Comparison of ENCODE assay signal across 10 cellular contexts in the genomic region with DNA sequence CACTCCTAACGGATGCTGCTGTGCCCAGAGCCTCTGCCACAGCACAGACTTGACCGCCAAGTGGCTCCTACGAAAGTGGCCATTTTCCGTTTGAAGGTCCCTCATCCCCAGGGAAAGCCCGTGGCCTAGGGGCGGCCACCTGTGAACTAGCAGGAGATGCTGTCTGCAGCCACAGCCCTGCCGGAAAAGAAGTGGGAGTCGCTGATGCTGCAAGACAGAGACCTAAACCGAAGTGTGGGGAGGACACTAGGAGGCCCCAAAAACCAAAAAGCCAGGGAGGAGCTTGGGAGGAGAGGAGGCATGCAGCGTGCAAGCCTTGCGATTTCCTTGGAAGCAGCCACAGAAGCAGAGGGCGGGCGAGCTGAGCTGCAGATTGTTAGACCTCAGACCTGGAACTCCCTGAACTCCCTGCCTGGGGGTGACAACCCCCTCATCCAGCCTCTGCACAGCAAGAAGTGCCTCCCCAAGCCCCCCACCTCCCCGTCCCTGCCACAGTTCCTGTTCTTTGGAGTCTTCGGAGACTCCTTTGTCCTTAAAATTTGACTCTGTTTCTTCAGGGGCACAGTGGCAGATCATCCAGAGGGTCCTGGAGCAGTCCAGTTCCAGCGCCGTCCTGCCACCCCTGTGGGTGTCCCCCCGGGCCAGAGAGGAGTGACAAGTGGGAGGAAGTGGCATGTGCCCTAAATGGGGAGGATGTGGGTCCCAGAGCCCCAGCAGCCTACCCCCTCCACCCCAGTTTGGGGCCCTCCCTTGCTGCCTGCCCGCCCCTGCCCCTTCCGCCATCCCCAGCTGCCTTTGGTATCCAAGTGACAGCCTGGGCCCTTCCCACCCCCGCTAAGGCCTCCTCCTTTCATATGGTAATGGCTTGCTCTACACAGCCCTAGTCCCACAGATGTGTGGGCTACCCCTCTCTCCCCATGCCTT. TPM values are rescaled to one million over a fixed set of nuclear protein-coding genes. Genes with fewer than 3 reads are reported as not detected.
DNase-seq lines count a peak whose midpoint lies in the region; ATAC-seq, FAIRE-seq and TF ChIP-seq lines count a peak whose summit lies in the region.
"Had no signal": no experiment of that assay in that cellular context is flagged by ENCODE, and none has a peak within 500 bp of the region (broad histone marks: within the 10 kb centered on the region; RNA-seq: fewer than 3 reads in every experiment).

No MANE protein-coding gene starts in this region.

- ATAC-seq in activated T-cell treated with anti-CD3 and anti-CD28 coated beads, Interleukin-2, amount 50 U/mL, for 4 hours = peak; percentile 23 to 32
- peak; percentile 4 to 15 (median 8) for ATAC-seq in pancreas

- H3K9me3 Mint-ChIP-seq in activated T-cell treated with anti-CD3 and anti-CD28 coated beads, Interleukin-2, amount 50 U/mL, for 4 hours = no peaks in the 10 kb centered on the region
- H3K9me3 Mint-ChIP-seq in activated T-helper 2 cell treated with anti-CD3 and anti-CD28 coated beads, Interferon-gamma antibody, Interleukin-2, Interleukin-4, amounts not matched to agents 10 μg/mL and 5 μg/mL and 100 μg/mL, durations not matched to agents 14 hours and 24 hours and 36 hours = no peaks in the 10 kb centered on the region
- H3K9me3 Mint-ChIP-seq: stimulated activated naive CD8-positive, alpha-beta T cell treated with anti-CD3 and anti-CD28 coated beads, Interleukin-15, Interleukin-2, amounts not matched to agents 100 ng/mL and 50 ng/mL, for 24 hours had no signal

- no peak overlapping the region for H3K4me3 Mint-ChIP-seq in activated T-cell treated with anti-CD3 and anti-CD28 coated beads, Interleukin-2, amount 50 U/mL, for 4 hours
- H3K4me3 Mint-ChIP-seq in activated T-helper 2 cell treated with anti-CD3 and anti-CD28 coated beads, Interferon-gamma antibody, Interleukin-2, Interleukin-4, amounts not matched to agents 10 μg/mL and 5 μg/mL and 100 μg/mL, durations not matched to agents 14 hours and 24 hours and 36 hours (ENCODE audit: low read depth) = no peak overlapping the region
- H3K4me3 Mint-ChIP-seq: stimulated activated naive CD8-positive, alpha-beta T cell treated with anti-CD3 and anti-CD28 coated beads, Interleukin-15, Interleukin-2, amounts not matched to agents 100 ng/mL and 50 ng/mL, for 24 hours had no signal

- no peak overlapping the region for H3K4me3 ChIP-seq in right atrium auricular region
- H3K4me3 ChIP-seq in pancreas = no peak overlapping the region

- H3K4me1 Mint-ChIP-seq in activated T-cell treated with anti-CD3 and anti-CD28 coated beads, Interleukin-2, amount 50 U/mL, for 4 hours (ENCODE audit: low read depth) = peaks cover 14% of the 10 kb centered on the region
- peaks cover 3% of the 10 kb centered on the region for H3K4me1 Mint-ChIP-seq in activated T-helper 2 cell treated with anti-CD3 and anti-CD28 coated beads, Interferon-gamma antibody, Interleukin-2, Interleukin-4, amounts not matched to agents 10 μg/mL and 5 μg/mL and 100 μg/mL, durations not matched to agents 14 hours and 24 hours and 36 hours (ENCODE audit: low read depth)

- H3K9me3 ChIP-seq in right atrium auricular region (no peaks in the 10 kb centered on the region), pancreas (no peaks in the 10 kb centered on the region)

- H3K27ac ChIP-seq in right atrium auricular region = peak overlapping the region; percentile 71 to 81
- peak overlapping the region in 2 of 4 donors; percentile 4 to 27 for H3K27ac ChIP-seq in pancreas

- intact Hi-C loops in pancreas (cut with DNase I) = no loop called here
- intact Hi-C loops in activated T-helper 2 cell treated with anti-CD3 and anti-CD28 coated beads, Interferon-gamma antibody, Interleukin-2, Interleukin-4, amounts not matched to agents 10 μg/mL and 5 μg/mL and 100 μg/mL, durations not matched to agents 14 hours and 24 hours and 36 hours (cut with micrococcal nuclease) = no loop called here

- no peaks in the 10 kb centered on the region for H3K27me3 Mint-ChIP-seq in activated T-cell treated with anti-CD3 and anti-CD28 coated beads, Interleukin-2, amount 50 U/mL, for 4 hours (ENCODE audit: low read depth)
- no peaks in the 10 kb centered on the region for H3K27me3 Mint-ChIP-seq in activated T-helper 2 cell treated with anti-CD3 and anti-CD28 coated beads, Interferon-gamma antibody, Interleukin-2, Interleukin-4, amounts not matched to agents 10 μg/mL and 5 μg/mL and 100 μg/mL, durations not matched to agents 14 hours and 24 hours and 36 hours (ENCODE audit: low read depth)
- H3K27me3 Mint-ChIP-seq: stimulated activated naive CD8-positive, alpha-beta T cell treated with anti-CD3 and anti-CD28 coated beads, Interleukin-15, Interleukin-2, amounts not matched to agents 100 ng/mL and 50 ng/mL, for 24 hours had no signal

- H3K27ac Mint-ChIP-seq in activated T-helper 2 cell treated with anti-CD3 and anti-CD28 coated beads, Interferon-gamma antibody, Interleukin-2, Interleukin-4, amounts not matched to agents 10 μg/mL and 5 μg/mL and 100 μg/mL, durations not matched to agents 14 hours and 24 hours and 36 hours = no peak overlapping the region
- H3K27ac Mint-ChIP-seq: stimulated activated naive CD8-positive, alpha-beta T cell treated with anti-CD3 and anti-CD28 coated beads, Interleukin-15, Interleukin-2, amounts not matched to agents 100 ng/mL and 50 ng/mL, for 24 hours had no signal

- H3K27me3 ChIP-seq in right atrium auricular region (no peaks in the 10 kb centered on the region), pancreas (no peaks in the 10 kb centered on the region)

- H3K4me1 ChIP-seq in right atrium auricular region = peaks cover 0 to 67% of the 10 kb centered on the region in 2 donors
- H3K4me1 ChIP-seq in pancreas = peaks cover 10 to 28% (median 12%) of the 10 kb centered on the region in 3 donors

- DNase-seq in D341Med (ENCODE audit: low spot score) (peak; percentile 36), right atrium auricular region (ENCODE audit: low spot score) (no peak), pancreas (peak in 3 of 6 donors; percentile 29 to 48 (median 42)), A172 (ENCODE audit: low spot score) (no peak), NCI-H2029 (lab: John Stamatoyannopoulos, UW) (no peak), SK-N-DZ (ENCODE audit: low spot score) (no peak)
- DNase-seq in activated T-cell treated with anti-CD3 and anti-CD28 coated beads, Interleukin-2, amount 50 U/mL, for 4 hours = no peak
- DNase-seq in activated T-helper 2 cell treated with anti-CD3 and anti-CD28 coated beads, Interferon-gamma antibody, Interleukin-2, Interleukin-4, amounts not matched to agents 10 μg/mL and 5 μg/mL and 100 μg/mL, durations not matched to agents 14 hours and 24 hours and 36 hours (ENCODE audit: low spot score) = no peak
- DNase-seq: COR-L47 had no signal

- H3K36me3 ChIP-seq in right atrium auricular region (peaks cover 32% of the 10 kb centered on the region), pancreas (peaks cover 4 to 32% (median 12%) of the 10 kb centered on the region in 3 donors)

- peaks cover 7% of the 10 kb centered on the region for H3K36me3 Mint-ChIP-seq in activated T-cell treated with anti-CD3 and anti-CD28 coated beads, Interleukin-2, amount 50 U/mL, for 4 hours (ENCODE audit: insufficient read depth)
- peaks cover 21% of the 10 kb centered on the region for H3K36me3 Mint-ChIP-seq in activated T-helper 2 cell treated with anti-CD3 and anti-CD28 coated beads, Interferon-gamma antibody, Interleukin-2, Interleukin-4, amounts not matched to agents 10 μg/mL and 5 μg/mL and 100 μg/mL, durations not matched to agents 14 hours and 24 hours and 36 hours (ENCODE audit: low read depth)

- no peak for FAIRE-seq in pancreas (lab: Jason Lieb, UNC)

- TF ChIP-seq CTCF in right atrium auricular region (IDR thresholded peaks at IDR 0.05) (no peak), pancreas (IDR thresholded peaks at IDR 0.05) (no peak)

- 63 to 68% methylated on average over 21 of the region's 21 CpGs for whole genome bisulfite sequencing in pancreas, 2 donors

RNA-seq across cellular contexts. Expression of a gene that starts 43.7 kb away (rescaled TPM):
- 1 to 10 TPM; 3.3 to 5.1 (median 3.8) TPM for total RNA-seq in activated T-cell treated with anti-CD3 and anti-CD28 coated beads, Interleukin-2, amount 50 U/mL, for 4 hours
- total RNA-seq in right atrium auricular region (1 to 10 TPM; 4.1 TPM), pancreas (1 to 10 TPM in 5 of 6 donors, under 1 TPM in 1; 0.93 to 2.6 (median 1.3) TPM)
- polyA plus RNA-seq in pancreas = 1 to 10 TPM; 2.6 to 3.3 TPM
- total RNA-seq in A172 (2014; rRNA removed; shearing (Covaris generic)) = 6.4 and 14.9 TPM in 2 replicates
- 8.5 and 9.0 TPM in 2 replicates for total RNA-seq in activated T-helper 2 cell treated with anti-CD3 and anti-CD28 coated beads, Interferon-gamma antibody, Interleukin-2, Interleukin-4, amounts not matched to agents 10 μg/mL and 5 μg/mL and 100 μg/mL, durations not matched to agents 14 hours and 24 hours and 36 hours
- polyA plus RNA-seq in SK-N-DZ (2014; cell fraction: cytosol; rRNA removed) = 16.6 and 22.5 TPM in 2 replicates
- 20.5 and 29.3 TPM in 2 replicates for polyA plus RNA-seq in SK-N-DZ (2014; cell fraction: nucleus; rRNA removed)
